In the genomic region with DNA sequence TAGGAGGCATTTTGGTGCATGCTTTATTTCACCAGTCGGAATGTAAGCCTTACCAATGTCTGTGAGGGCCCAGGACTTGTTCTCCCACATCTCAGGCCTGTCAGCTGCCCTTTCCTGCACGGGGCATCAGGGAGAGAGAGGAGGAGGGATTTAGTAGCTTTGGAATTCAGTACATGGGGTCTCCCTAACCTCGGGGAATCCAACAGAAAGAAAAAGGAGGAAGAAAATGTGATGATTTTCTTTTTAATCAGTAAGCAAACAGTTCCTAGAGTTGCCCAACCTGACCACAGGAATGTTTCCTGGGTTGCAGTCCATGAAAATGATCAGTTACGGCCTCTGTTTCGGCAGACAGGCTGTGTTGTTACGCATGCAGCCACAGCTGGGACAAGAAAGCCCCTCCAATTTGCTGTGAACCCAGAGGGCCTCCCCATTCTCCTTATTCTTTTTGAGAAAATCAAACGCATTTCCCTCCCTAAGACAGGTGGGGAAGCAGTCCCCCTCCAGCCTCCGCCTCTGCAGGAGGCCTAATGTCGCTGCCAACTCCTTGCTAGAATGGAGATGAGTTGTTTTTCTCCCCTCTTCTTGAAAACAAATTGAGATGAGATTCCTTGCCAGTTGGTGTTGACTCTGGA, we compare ENCODE assay signal across 9 cellular contexts. TPM values are rescaled to one million over a fixed set of nuclear protein-coding genes. Genes with fewer than 3 reads are reported as not detected.
DNase-seq lines count a peak whose midpoint lies in the region; ATAC-seq, FAIRE-seq and TF ChIP-seq lines count a peak whose summit lies in the region.
"Had no signal": no experiment of that assay in that cellular context is flagged by ENCODE, and none has a peak within 500 bp of the region (broad histone marks: within the 10 kb centered on the region; RNA-seq: fewer than 3 reads in every experiment).

No MANE protein-coding gene starts in this region.

- FAIRE-seq in pancreas (lab: Jason Lieb, UNC) = no peak

- BruUV-seq in Panc1 (replicated peaks; lab: Mats Ljungman, UMichigan) = no TSS peak

- POLR2A ChIA-PET in Panc1 (lab: Charles Lee) = no interaction called here

- intact Hi-C loops in Panc1 (cut with micrococcal nuclease; ENCODE audit: unreplicated experiment) = no loop called here
- intact Hi-C loops in pancreas (cut with DNase I) = loop anchor here in 1 of 3 donors (5.0 kb wide), 1 partner anchor 48 kb away; no protein-coding TSS in a partner anchor

- CTCF ChIA-PET in Panc1 (lab: Charles Lee) = no interaction called here

- WGBS in pancreas, 2 donors = 15 to 16% methylated on average over 9 of the region's 9 CpGs

- ATAC-seq in Panc1 (peak; percentile 70; the same call in 1 of the 2 replicates), pancreas (peak; percentile 15 to 47 (median 37))

- H3K4me3 ChIP-seq in Panc1 (ENCODE audit: low read depth in 2 of 2, low read length in 2 of 2) (no peak overlapping the region), pancreas (no peak overlapping the region)
- H3K4me3 ChIP-seq: adrenal gland had no signal

- TF ChIP-seq CTCF in Panc1 (IDR thresholded peaks at IDR 0.05) = no peak
- TF ChIP-seq CTCF in pancreas (IDR thresholded peaks at IDR 0.05) = no peak

- H3K4me1 ChIP-seq in Panc1 (ENCODE audit: control insufficient read depth, insufficient read depth, low read length) (peaks cover 8% of the 10 kb centered on the region; the same call in 1 of the 2 replicates), pancreas (peaks cover 70 to 83% (median 70%) of the 10 kb centered on the region in 3 donors)
- H3K4me1 ChIP-seq: adrenal gland had no signal

- H3K27me3 ChIP-seq in Panc1 (ENCODE audit: control insufficient read depth, insufficient read depth, low read length) (no peaks in the 10 kb centered on the region), pancreas (no peaks in the 10 kb centered on the region)
- H3K27me3 ChIP-seq: adrenal gland had no signal

- peak; percentile 40 for DNase-seq in ELF-1 (ENCODE audit: low read depth, low spot score)
- DNase-seq in Panc1 (ENCODE audit: low read depth, low spot score) = no peak
- peak; percentile 92 for DNase-seq in fibroblast of peridontal ligament (ENCODE audit: extremely low read depth)
- peak in 2 of 6 donors; percentile 43 to 51 for DNase-seq in pancreas
- DNase-seq in SKM-1 treated with dmso at 0.1 percent for 144 hours (lab: John Stamatoyannopoulos, UW; ENCODE audit: unreplicated experiment) = no peak
- no peak for DNase-seq in superior temporal gyrus (ENCODE audit: extremely low spot score)
- DNase-seq in NCI-H2227 (lab: John Stamatoyannopoulos, UW; ENCODE audit: unreplicated experiment) = no peak
- no peak for DNase-seq in NCI-H82 treated with DMSO at 0.1 percent for 48 hours (lab: John Stamatoyannopoulos, UW; ENCODE audit: unreplicated experiment)
- DNase-seq: adrenal gland had no signal

- no peaks in the 10 kb centered on the region for H3K9me3 ChIP-seq in Panc1 (ENCODE audit: control insufficient read depth, insufficient read depth, low read depth, low read length)
- H3K9me3 ChIP-seq in pancreas = no peaks in the 10 kb centered on the region
- H3K9me3 ChIP-seq: adrenal gland had no signal

- H3K27ac ChIP-seq in Panc1 (ENCODE audit: low read length) (no peak overlapping the region), pancreas (peak overlapping the region; percentile 43 to 84 (median 72))
- H3K27ac ChIP-seq: adrenal gland had no signal

- in situ Hi-C loops in Panc1 (cut with HindIII; ENCODE audit: low pct_unique_long_range_greater_than_20kb, low sequenced_read_pairs) = no loop called here

- H3K36me3 ChIP-seq in Panc1 (ENCODE audit: control insufficient read depth, insufficient read depth, low read length) (no peaks in the 10 kb centered on the region), pancreas (no peaks in the 10 kb centered on the region)
- H3K36me3 ChIP-seq: adrenal gland had no signal

RNA-seq across cellular contexts. Expression of a gene that starts 53.1 kb away (rescaled TPM):
- total RNA-seq in Panc1 (2021; ENCODE audit: unreplicated experiment) (11.0 TPM), pancreas (1 to 10 TPM; 6.1 to 9.3 (median 6.6) TPM)
- 5.7 TPM for polyA plus RNA-seq in Panc1 (2012; ENCODE audit: insufficient read length)
- 1 to 10 TPM; 2.6 to 4.2 TPM for polyA plus RNA-seq in pancreas

RNA-seq across cellular contexts. Expression of a gene that starts 53.2 kb away (rescaled TPM):
- 65.8 TPM for total RNA-seq in Panc1 (2021; ENCODE audit: unreplicated experiment)
- polyA plus RNA-seq in Panc1 (2012; ENCODE audit: insufficient read length) = 9.5 TPM
- total RNA-seq in pancreas = 100 to 1,000 TPM; 119 to 258 (median 162) TPM
- polyA plus RNA-seq in pancreas = 10 to 100 TPM; 52.8 to 78.8 TPM

Comparison
In these comparisons a context has a peak if more than half of its experiments do, and no peak if none do; other contexts are left out.
1. DNase-seq: peak in ELF-1 (single experiment) and fibroblast of peridontal ligament (single experiment); none in Panc1 (single experiment), SKM-1 treated with dmso at 0.1 percent for 144 hours (single experiment), superior temporal gyrus (single experiment), NCI-H2227 (single experiment) and NCI-H82 treated with DMSO at 0.1 percent for 48 hours (single experiment).